ENCODE assay signal across 23 cellular contexts in genomic region chr2:111909079-111909478, GRCh38. TPM values are rescaled to one million over a fixed set of nuclear protein-coding genes. Genes with fewer than 3 reads are reported as not detected.
A peak's percentile ranks its signal among the peaks of the same experiment; 100 is the strongest.
DNase-seq lines count a peak whose midpoint lies in the region; ATAC-seq lines count a peak whose summit lies in the region.
"Had no signal": no experiment of that assay in that cellular context is flagged by ENCODE, and none has a peak within 500 bp of the region (broad histone marks: within the 10 kb centered on the region; RNA-seq: fewer than 3 reads in every experiment).

No MANE protein-coding gene starts in this region.

- intact Hi-C loops in activated naive CD4-positive, alpha-beta T cell treated with anti-CD3 and anti-CD28 coated beads for 36 hours (cut with micrococcal nuclease), result no loop called here

- H3K4me2 ChIP-seq in BLaER1, result peak overlapping the region; percentile 77

- no peaks in the 10 kb centered on the region for H4K20me1 ChIP-seq in BLaER1

- H3K36me3 ChIP-seq in BLaER1 (no peaks in the 10 kb centered on the region), rectal smooth muscle tissue (ENCODE audit: control insufficient read depth, insufficient read depth, low read length) (no peaks in the 10 kb centered on the region)
- H3K36me3 ChIP-seq: gastrocnemius medialis, HAP-1, lower lobe of right lung, upper lobe of right lung had no signal

- H3K4me3 ChIP-seq in BLaER1 (no peak overlapping the region), rectal smooth muscle tissue (ENCODE audit: low read length) (no peak overlapping the region)
- H3K4me3 ChIP-seq: gastrocnemius medialis, HAP-1, lower lobe of right lung, upper lobe of right lung had no signal

- H3K9ac ChIP-seq in BLaER1, result no peak overlapping the region
- no peak overlapping the region for H3K9ac ChIP-seq in rectal smooth muscle tissue (ENCODE audit: low read length)

- H3K27ac Mint-ChIP-seq in activated naive CD4-positive, alpha-beta T cell treated with anti-CD3 and anti-CD28 coated beads for 36 hours, result no peak overlapping the region
- H3K27ac Mint-ChIP-seq in effector memory CD8-positive, alpha-beta T cell, result no peak overlapping the region
- H3K27ac Mint-ChIP-seq: activated CD4-positive, alpha-beta memory T cell treated with anti-CD3 and anti-CD28 coated beads for 36 hours; stimulated activated effector memory CD8-positive, alpha-beta T cell treated with anti-CD3 and anti-CD28 coated beads, Interleukin-12 subunit alpha, Interleukin-12 subunit beta, amount 100 ng/mL, for 72 hours had no signal

- H3K27ac ChIP-seq in BLaER1 (no peak overlapping the region), angular gyrus (ENCODE audit: low read depth, low read length) (peak overlapping the region; percentile 34), rectal smooth muscle tissue (ENCODE audit: low read depth, low read length) (peak overlapping the region; percentile 16)
- H3K27ac ChIP-seq: epithelial cell of prostate, upper lobe of right lung had no signal

- H3K4me1 Mint-ChIP-seq in activated naive CD4-positive, alpha-beta T cell treated with anti-CD3 and anti-CD28 coated beads for 36 hours (ENCODE audit: low read depth), result peaks cover 15% of the 10 kb centered on the region
- H3K4me1 Mint-ChIP-seq in effector memory CD8-positive, alpha-beta T cell (ENCODE audit: low read depth in 2 of 2), result peaks cover 0 to 5% of the 10 kb centered on the region in 2 donors

- DNase-seq in left kidney (ENCODE audit: low read depth, low spot score), result peak; percentile 48
- no peak for DNase-seq in OCI-M2 (lab: John Stamatoyannopoulos, UW; ENCODE audit: unreplicated experiment)
- no peak for DNase-seq in activated naive CD4-positive, alpha-beta T cell treated with anti-CD3 and anti-CD28 coated beads for 36 hours
- no peak for DNase-seq in effector memory CD8-positive, alpha-beta T cell
- DNase-seq: activated CD4-positive, alpha-beta memory T cell treated with anti-CD3 and anti-CD28 coated beads for 36 hours; activated naive CD4-positive, alpha-beta T cell treated with anti-CD3 and anti-CD28 coated beads, Interleukin-2, amount 50 U/mL, for 16 hours; activated T-cell treated with anti-CD3 and anti-CD28 coated beads, Interleukin-2, amount 50 U/mL, for 1 hour; cortex of kidney; gastrocnemius medialis; lower lobe of right lung; NCI-H1048; NCI-H2029 treated with DMSO at 0.1 percent for 48 hours; NCI-H510A treated with DMSO at 0.1 percent for 48 hours; SHP77 treated with DMSO at 0.1 percent for 48 hours; T-helper 1 cell; upper lobe of right lung had no signal

- H3K27me3 ChIP-seq in BLaER1 (no peaks in the 10 kb centered on the region), rectal smooth muscle tissue (ENCODE audit: control insufficient read depth, insufficient read depth, low read length) (no peaks in the 10 kb centered on the region)
- H3K27me3 ChIP-seq: gastrocnemius medialis, upper lobe of right lung had no signal

- no peak overlapping the region for H3K4me3 Mint-ChIP-seq in activated naive CD4-positive, alpha-beta T cell treated with anti-CD3 and anti-CD28 coated beads for 36 hours
- H3K4me3 Mint-ChIP-seq in effector memory CD8-positive, alpha-beta T cell, result no peak overlapping the region
- H3K4me3 Mint-ChIP-seq: activated CD4-positive, alpha-beta memory T cell treated with anti-CD3 and anti-CD28 coated beads for 36 hours; stimulated activated effector memory CD8-positive, alpha-beta T cell treated with anti-CD3 and anti-CD28 coated beads, Interleukin-12 subunit alpha, Interleukin-12 subunit beta, amount 100 ng/mL, for 72 hours had no signal

- no peaks in the 10 kb centered on the region for H3K9me3 Mint-ChIP-seq in activated naive CD4-positive, alpha-beta T cell treated with anti-CD3 and anti-CD28 coated beads for 36 hours
- no peaks in the 10 kb centered on the region for H3K9me3 Mint-ChIP-seq in effector memory CD8-positive, alpha-beta T cell
- H3K9me3 Mint-ChIP-seq: activated CD4-positive, alpha-beta memory T cell treated with anti-CD3 and anti-CD28 coated beads for 36 hours; stimulated activated effector memory CD8-positive, alpha-beta T cell treated with anti-CD3 and anti-CD28 coated beads, Interleukin-12 subunit alpha, Interleukin-12 subunit beta, amount 100 ng/mL, for 72 hours had no signal

- no peaks in the 10 kb centered on the region for H3K36me3 Mint-ChIP-seq in activated naive CD4-positive, alpha-beta T cell treated with anti-CD3 and anti-CD28 coated beads for 36 hours (ENCODE audit: low read depth)
- H3K36me3 Mint-ChIP-seq in effector memory CD8-positive, alpha-beta T cell (ENCODE audit: insufficient read depth), result no peaks in the 10 kb centered on the region
- H3K36me3 Mint-ChIP-seq: activated CD4-positive, alpha-beta memory T cell treated with anti-CD3 and anti-CD28 coated beads for 36 hours; stimulated activated effector memory CD8-positive, alpha-beta T cell treated with anti-CD3 and anti-CD28 coated beads, Interleukin-12 subunit alpha, Interleukin-12 subunit beta, amount 100 ng/mL, for 72 hours had no signal

- no peaks in the 10 kb centered on the region for H3K9me3 ChIP-seq in BLaER1
- H3K9me3 ChIP-seq: gastrocnemius medialis, HAP-1, lower lobe of right lung, upper lobe of right lung had no signal

- CTCF ChIA-PET in activated naive CD4-positive, alpha-beta T cell treated with anti-CD3 and anti-CD28 coated beads for 36 hours (lab: Charles Lee), result no interaction called here

- no peaks in the 10 kb centered on the region for H3K27me3 Mint-ChIP-seq in activated naive CD4-positive, alpha-beta T cell treated with anti-CD3 and anti-CD28 coated beads for 36 hours (ENCODE audit: low read depth)
- no peaks in the 10 kb centered on the region for H3K27me3 Mint-ChIP-seq in effector memory CD8-positive, alpha-beta T cell

- ATAC-seq in GM19467 (IDR thresholded peaks at IDR 0.05; ENCODE audit: unreplicated experiment), result no peak
- ATAC-seq in effector memory CD8-positive, alpha-beta T cell (replicated peaks), result no peak
- ATAC-seq: gastrocnemius medialis; lower lobe of right lung; stimulated activated effector memory CD8-positive, alpha-beta T cell treated with anti-CD3 and anti-CD28 coated beads, Interleukin-12 subunit alpha, Interleukin-12 subunit beta, amount 100 ng/mL, for 72 hours; upper lobe of right lung had no signal

- H3K4me1 ChIP-seq in BLaER1, result peaks cover 55% of the 10 kb centered on the region
- H3K4me1 ChIP-seq in rectal smooth muscle tissue (ENCODE audit: control insufficient read depth, insufficient read depth, low read length), result peaks cover 4% of the 10 kb centered on the region

RNA-seq across cellular contexts. Expression of gene MERTK, which starts 10.7 kb away (rescaled TPM):
- total RNA-seq in activated naive CD4-positive, alpha-beta T cell treated with anti-CD3 and anti-CD28 coated beads for 36 hours, result under 1 TPM; 0.57 to 0.88 TPM

RNA-seq across cellular contexts. Expression of gene ANAPC1, which starts 25.1 kb away (rescaled TPM):
- total RNA-seq in activated naive CD4-positive, alpha-beta T cell treated with anti-CD3 and anti-CD28 coated beads for 36 hours, result 100 to 1,000 TPM in 1 of 2 experiments, 10 to 100 TPM in 1; 92.5 to 104 TPM
